Comparison of ENCODE assay signal across 1 cellular context in the genomic region with DNA sequence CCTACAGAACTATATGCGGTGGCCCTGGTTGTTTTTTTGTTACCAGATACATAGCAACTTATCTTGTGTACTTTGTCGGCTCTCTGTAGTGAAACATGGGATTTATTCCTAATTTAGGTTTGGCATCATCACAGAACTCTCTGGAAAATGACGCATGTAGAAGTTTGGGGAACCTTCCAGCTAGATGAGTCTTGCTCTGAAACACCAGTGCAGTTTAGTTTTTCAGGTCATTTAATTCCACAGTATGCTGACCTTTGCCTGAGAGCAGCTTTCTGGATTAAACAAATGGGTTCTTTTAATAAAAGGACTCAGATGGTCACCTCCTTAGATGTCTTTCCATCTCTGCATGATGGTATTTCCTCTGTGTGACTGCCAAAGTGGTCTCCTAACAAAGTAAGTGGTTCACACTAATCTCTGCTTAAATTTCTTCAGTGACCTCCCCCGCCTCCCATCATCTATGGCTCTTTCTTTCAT.
TF ChIP-seq lines count a peak whose summit lies in the region.

No MANE protein-coding gene starts in this region.

TF ChIP-seq in H1, 55 proteins besides CTCF, POLR2A, EP300 and RAD21:
- TF ChIP-seq SRF (IDR thresholded peaks at IDR 0.05; ENCODE audit: low read depth, low read length) (no peak), JUN (IDR thresholded peaks at IDR 0.05; ENCODE audit: low read depth, low read length) (no peak), EGR1 (IDR thresholded peaks at IDR 0.05; ENCODE audit: borderline replicate concordance, low read depth, low read length) (no peak), SIN3A (conservative IDR thresholded peaks at IDR 0.05 in 1 of 2, IDR thresholded peaks at IDR 0.05 in 1 of 2; ENCODE audit: low read depth in 1 of 2, low read length in 2 of 2) (no peak), POLR2AphosphoS5 (IDR thresholded peaks at IDR 0.05; ENCODE audit: low read depth, low read length) (no peak), RXRA (IDR thresholded peaks at IDR 0.05; ENCODE audit: insufficient read depth, low read depth, low read length) (no peak), CREB1 (IDR thresholded peaks at IDR 0.05) (no peak), ASH2L (IDR thresholded peaks at IDR 0.05; ENCODE audit: low read length) (no peak), GABPA (IDR thresholded peaks at IDR 0.05; ENCODE audit: borderline replicate concordance, insufficient read depth, low read length) (no peak), FOSL1 (IDR thresholded peaks at IDR 0.05; ENCODE audit: insufficient read depth, low read depth, low read length) (no peak), BRCA1 (IDR thresholded peaks at IDR 0.05; ENCODE audit: low read depth, low read length) (no peak)
